Comparison of ENCODE assay signal across 2 cellular contexts in the genomic region with DNA sequence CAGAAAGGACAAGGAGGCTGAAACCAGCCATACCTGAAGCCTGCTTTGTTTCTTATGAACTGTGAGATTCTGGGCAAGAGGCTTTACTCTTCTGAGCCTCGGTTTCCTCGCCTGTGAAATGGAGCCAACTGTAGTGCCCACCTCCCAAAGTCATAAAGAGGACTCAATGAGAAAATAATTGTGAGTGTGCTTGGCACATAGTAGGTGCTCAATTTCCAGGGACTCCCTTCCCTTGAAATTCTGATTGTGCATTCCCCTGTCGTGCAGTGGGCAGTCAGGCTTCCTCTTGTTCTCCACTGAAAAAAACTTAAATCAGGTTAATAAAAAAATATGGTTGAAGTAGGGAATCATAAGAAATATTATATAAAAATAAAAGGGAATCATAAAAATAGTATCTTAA.
TF ChIP-seq lines count a peak whose summit lies in the region.

No MANE protein-coding gene starts in this region.

TF ChIP-seq in IMR-90, 13 proteins besides CTCF, POLR2A, EP300 and RAD21:
- TF ChIP-seq CEBPB (IDR thresholded peaks at IDR 0.05; ENCODE audit: low read depth, low read length), result no peak
- no peak for TF ChIP-seq SMC3 (IDR thresholded peaks at IDR 0.05; ENCODE audit: low read depth, low read length)
- no peak for TF ChIP-seq FOS (IDR thresholded peaks at IDR 0.05; ENCODE audit: low read depth, low read length)
- TF ChIP-seq, protein P1, sequence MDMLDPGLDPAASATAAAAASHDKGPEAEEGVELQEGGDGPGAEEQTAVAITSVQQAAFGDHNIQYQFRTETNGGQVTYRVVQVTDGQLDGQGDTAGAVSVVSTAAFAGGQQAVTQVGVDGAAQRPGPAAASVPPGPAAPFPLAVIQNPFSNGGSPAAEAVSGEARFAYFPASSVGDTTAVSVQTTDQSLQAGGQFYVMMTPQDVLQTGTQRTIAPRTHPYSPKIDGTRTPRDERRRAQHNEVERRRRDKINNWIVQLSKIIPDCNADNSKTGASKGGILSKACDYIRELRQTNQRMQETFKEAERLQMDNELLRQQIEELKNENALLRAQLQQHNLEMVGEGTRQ (IDR thresholded peaks at IDR 0.05; ENCODE audit: low read depth, low read length), result no peak
- no peak for TF ChIP-seq RCOR1 (IDR thresholded peaks at IDR 0.05; ENCODE audit: insufficient replicate concordance, low read length)
- no peak for TF ChIP-seq CHD1 (IDR thresholded peaks at IDR 0.05; ENCODE audit: low read depth, low read length)
- no peak for TF ChIP-seq NFE2L2 (IDR thresholded peaks at IDR 0.05; ENCODE audit: low read depth, low read length)
- TF ChIP-seq, protein P2, sequence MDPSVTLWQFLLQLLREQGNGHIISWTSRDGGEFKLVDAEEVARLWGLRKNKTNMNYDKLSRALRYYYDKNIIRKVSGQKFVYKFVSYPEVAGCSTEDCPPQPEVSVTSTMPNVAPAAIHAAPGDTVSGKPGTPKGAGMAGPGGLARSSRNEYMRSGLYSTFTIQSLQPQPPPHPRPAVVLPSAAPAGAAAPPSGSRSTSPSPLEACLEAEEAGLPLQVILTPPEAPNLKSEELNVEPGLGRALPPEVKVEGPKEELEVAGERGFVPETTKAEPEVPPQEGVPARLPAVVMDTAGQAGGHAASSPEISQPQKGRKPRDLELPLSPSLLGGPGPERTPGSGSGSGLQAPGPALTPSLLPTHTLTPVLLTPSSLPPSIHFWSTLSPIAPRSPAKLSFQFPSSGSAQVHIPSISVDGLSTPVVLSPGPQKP (IDR thresholded peaks at IDR 0.05; ENCODE audit: borderline replicate concordance, low read depth, low read length), result no peak
- TF ChIP-seq RFX5 (IDR thresholded peaks at IDR 0.05; ENCODE audit: low read depth, low read length), result no peak
- TF ChIP-seq BHLHE40 (IDR thresholded peaks at IDR 0.05; ENCODE audit: low read depth, low read length), result no peak
- TF ChIP-seq MXI1 (IDR thresholded peaks at IDR 0.05; ENCODE audit: borderline replicate concordance, low read depth, low read length), result no peak
- TF ChIP-seq MAZ (IDR thresholded peaks at IDR 0.05; ENCODE audit: borderline replicate concordance, low read depth, low read length), result no peak
- no peak for TF ChIP-seq MAFK (IDR thresholded peaks at IDR 0.05; ENCODE audit: low read depth, low read length)

TF ChIP-seq in SK-N-SH treated with all-trans-retinoic acid at 6 μM for 48 hours, 23 proteins besides CTCF, POLR2A, EP300 and RAD21:
- no peak for TF ChIP-seq ZC3H10 (CRISPR knock-in tag; IDR thresholded peaks at IDR 0.05)
- TF ChIP-seq, protein P3, sequence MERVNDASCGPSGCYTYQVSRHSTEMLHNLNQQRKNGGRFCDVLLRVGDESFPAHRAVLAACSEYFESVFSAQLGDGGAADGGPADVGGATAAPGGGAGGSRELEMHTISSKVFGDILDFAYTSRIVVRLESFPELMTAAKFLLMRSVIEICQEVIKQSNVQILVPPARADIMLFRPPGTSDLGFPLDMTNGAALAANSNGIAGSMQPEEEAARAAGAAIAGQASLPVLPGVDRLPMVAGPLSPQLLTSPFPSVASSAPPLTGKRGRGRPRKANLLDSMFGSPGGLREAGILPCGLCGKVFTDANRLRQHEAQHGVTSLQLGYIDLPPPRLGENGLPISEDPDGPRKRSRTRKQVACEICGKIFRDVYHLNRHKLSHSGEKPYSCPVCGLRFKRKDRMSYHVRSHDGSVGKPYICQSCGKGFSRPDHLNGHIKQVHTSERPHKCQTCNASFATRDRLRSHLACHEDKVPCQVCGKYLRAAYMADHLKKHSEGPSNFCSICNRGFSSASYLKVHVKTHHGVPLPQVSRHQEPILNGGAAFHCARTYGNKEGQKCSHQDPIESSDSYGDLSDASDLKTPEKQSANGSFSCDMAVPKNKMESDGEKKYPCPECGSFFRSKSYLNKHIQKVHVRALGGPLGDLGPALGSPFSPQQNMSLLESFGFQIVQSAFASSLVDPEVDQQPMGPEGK (CRISPR knock-in tag; IDR thresholded peaks at IDR 0.05; ENCODE audit: borderline replicate concordance), result no peak
- TF ChIP-seq CSDC2 (CRISPR knock-in tag; IDR thresholded peaks at IDR 0.05), result no peak
- TF ChIP-seq, protein P4, sequence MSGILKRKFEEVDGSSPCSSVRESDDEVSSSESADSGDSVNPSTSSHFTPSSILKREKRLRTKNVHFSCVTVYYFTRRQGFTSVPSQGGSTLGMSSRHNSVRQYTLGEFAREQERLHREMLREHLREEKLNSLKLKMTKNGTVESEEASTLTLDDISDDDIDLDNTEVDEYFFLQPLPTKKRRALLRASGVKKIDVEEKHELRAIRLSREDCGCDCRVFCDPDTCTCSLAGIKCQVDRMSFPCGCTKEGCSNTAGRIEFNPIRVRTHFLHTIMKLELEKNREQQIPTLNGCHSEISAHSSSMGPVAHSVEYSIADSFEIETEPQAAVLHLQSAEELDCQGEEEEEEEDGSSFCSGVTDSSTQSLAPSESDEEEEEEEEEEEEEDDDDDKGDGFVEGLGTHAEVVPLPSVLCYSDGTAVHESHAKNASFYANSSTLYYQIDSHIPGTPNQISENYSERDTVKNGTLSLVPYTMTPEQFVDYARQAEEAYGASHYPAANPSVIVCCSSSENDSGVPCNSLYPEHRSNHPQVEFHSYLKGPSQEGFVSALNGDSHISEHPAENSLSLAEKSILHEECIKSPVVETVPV (CRISPR knock-in tag; IDR thresholded peaks at IDR 0.05), result no peak
- no peak for TF ChIP-seq OSR1 (CRISPR knock-in tag; IDR thresholded peaks at IDR 0.05)
- TF ChIP-seq, protein P5, sequence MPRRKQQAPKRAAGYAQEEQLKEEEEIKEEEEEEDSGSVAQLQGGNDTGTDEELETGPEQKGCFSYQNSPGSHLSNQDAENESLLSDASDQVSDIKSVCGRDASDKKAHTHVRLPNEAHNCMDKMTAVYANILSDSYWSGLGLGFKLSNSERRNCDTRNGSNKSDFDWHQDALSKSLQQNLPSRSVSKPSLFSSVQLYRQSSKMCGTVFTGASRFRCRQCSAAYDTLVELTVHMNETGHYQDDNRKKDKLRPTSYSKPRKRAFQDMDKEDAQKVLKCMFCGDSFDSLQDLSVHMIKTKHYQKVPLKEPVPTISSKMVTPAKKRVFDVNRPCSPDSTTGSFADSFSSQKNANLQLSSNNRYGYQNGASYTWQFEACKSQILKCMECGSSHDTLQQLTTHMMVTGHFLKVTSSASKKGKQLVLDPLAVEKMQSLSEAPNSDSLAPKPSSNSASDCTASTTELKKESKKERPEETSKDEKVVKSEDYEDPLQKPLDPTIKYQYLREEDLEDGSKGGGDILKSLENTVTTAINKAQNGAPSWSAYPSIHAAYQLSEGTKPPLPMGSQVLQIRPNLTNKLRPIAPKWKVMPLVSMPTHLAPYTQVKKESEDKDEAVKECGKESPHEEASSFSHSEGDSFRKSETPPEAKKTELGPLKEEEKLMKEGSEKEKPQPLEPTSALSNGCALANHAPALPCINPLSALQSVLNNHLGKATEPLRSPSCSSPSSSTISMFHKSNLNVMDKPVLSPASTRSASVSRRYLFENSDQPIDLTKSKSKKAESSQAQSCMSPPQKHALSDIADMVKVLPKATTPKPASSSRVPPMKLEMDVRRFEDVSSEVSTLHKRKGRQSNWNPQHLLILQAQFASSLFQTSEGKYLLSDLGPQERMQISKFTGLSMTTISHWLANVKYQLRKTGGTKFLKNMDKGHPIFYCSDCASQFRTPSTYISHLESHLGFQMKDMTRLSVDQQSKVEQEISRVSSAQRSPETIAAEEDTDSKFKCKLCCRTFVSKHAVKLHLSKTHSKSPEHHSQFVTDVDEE (CRISPR knock-in tag; IDR thresholded peaks at IDR 0.05), result no peak
- TF ChIP-seq, protein P6, sequence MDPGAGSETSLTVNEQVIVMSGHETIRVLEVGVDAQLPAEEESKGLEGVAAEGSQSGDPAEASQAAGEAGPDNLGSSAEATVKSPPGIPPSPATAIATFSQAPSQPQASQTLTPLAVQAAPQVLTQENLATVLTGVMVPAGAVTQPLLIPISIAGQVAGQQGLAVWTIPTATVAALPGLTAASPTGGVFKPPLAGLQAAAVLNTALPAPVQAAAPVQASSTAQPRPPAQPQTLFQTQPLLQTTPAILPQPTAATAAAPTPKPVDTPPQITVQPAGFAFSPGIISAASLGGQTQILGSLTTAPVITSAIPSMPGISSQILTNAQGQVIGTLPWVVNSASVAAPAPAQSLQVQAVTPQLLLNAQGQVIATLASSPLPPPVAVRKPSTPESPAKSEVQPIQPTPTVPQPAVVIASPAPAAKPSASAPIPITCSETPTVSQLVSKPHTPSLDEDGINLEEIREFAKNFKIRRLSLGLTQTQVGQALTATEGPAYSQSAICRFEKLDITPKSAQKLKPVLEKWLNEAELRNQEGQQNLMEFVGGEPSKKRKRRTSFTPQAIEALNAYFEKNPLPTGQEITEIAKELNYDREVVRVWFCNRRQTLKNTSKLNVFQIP (CRISPR knock-in tag; IDR thresholded peaks at IDR 0.05; ENCODE audit: borderline replicate concordance, low read depth), result no peak
- TF ChIP-seq GLIS3 (CRISPR knock-in tag; IDR thresholded peaks at IDR 0.05), result no peak
- no peak for TF ChIP-seq SNAI2 (CRISPR knock-in tag; IDR thresholded peaks at IDR 0.05)
- no peak for TF ChIP-seq ZNF565 (CRISPR knock-in tag; conservative IDR thresholded peaks at IDR 0.05; ENCODE audit: low read depth)
- TF ChIP-seq ARNTL (CRISPR knock-in tag; IDR thresholded peaks at IDR 0.05; ENCODE audit: borderline replicate concordance, low read depth), result no peak
- TF ChIP-seq ISL1 (CRISPR knock-in tag; IDR thresholded peaks at IDR 0.05), result no peak
- no peak for TF ChIP-seq TOX (CRISPR knock-in tag; IDR thresholded peaks at IDR 0.05; ENCODE audit: borderline replicate concordance)
TF ChIP-seq in SK-N-SH treated with all-trans-retinoic acid at 6 μM for 48 hours: peak in this region for 0.
